Comparison of ENCODE assay signal across 8 cellular contexts in genomic region chr6:138692058-138692977, GRCh38.
DNase-seq lines count a peak whose midpoint lies in the region; ATAC-seq and TF ChIP-seq lines count a peak whose summit lies in the region.

No MANE protein-coding gene starts in this region.

- peak in 1 of 2 donors; percentile 12 for TF ChIP-seq EP300 in tibial nerve (IDR thresholded peaks at IDR 0.05)

- intact Hi-C loops in CD14-positive monocyte (cut with micrococcal nuclease) = loop anchor here (5.0 to 10.0 kb wide), 3 partner anchors 80 to 100 kb away; partner anchors contain the start of gene CCDC28A (in 1 of the 2)

- H3K9me3 Mint-ChIP-seq in CD14-positive monocyte (peaks cover 0 to 3% (median 0%) of the 10 kb centered on the region in 7 donors), nephron progenitor cell (peaks cover 5% of the 10 kb centered on the region)

- H3K27ac Mint-ChIP-seq in CD14-positive monocyte = peak overlapping the region in 1 of 7 donors; percentile 46
- no peak overlapping the region for H3K27ac Mint-ChIP-seq in nephron progenitor cell

- H3K4me1 ChIP-seq in tibial nerve = peaks cover 0 to 11% (median 0%) of the 10 kb centered on the region in 4 donors

- TF ChIP-seq CTCF in CD14-positive monocyte (IDR thresholded peaks at IDR 0.05) (peak; percentile 100), foreskin fibroblast (IDR thresholded peaks at IDR 0.05; ENCODE audit: low read depth, low read length) (peak; percentile 65), nephron progenitor cell (IDR thresholded peaks at IDR 0.05) (peak; percentile 72), tibial nerve (IDR thresholded peaks at IDR 0.05) (peak; percentile 78 to 94 (median 92))

- H3K9me3 ChIP-seq in tibial nerve = no peaks in the 10 kb centered on the region

- no peaks in the 10 kb centered on the region for H3K36me3 ChIP-seq in tibial nerve

- peaks cover 26 to 34% (median 31%) of the 10 kb centered on the region in 3 donors for H3K27me3 Mint-ChIP-seq in CD14-positive monocyte (ENCODE audit: low read depth in 3 of 3)
- peaks cover 19% of the 10 kb centered on the region for H3K27me3 Mint-ChIP-seq in nephron progenitor cell (ENCODE audit: low read depth, poor library complexity)

- peak overlapping the region; percentile 88 to 89 for H3K4me3 Mint-ChIP-seq in CD14-positive monocyte
- H3K4me3 Mint-ChIP-seq in nephron progenitor cell = peak overlapping the region; percentile 85

- 1% methylated on average over 12 to 35 of the region's 103 CpGs for WGBS in tibial nerve, 2 donors

- H3K27ac ChIP-seq in tibial nerve = peak overlapping the region; percentile 61 to 86 (median 78)

- no peaks in the 10 kb centered on the region for H3K36me3 Mint-ChIP-seq in CD14-positive monocyte
- H3K36me3 Mint-ChIP-seq in nephron progenitor cell (ENCODE audit: low read depth) = peaks cover 12% of the 10 kb centered on the region

- no peaks in the 10 kb centered on the region for H3K27me3 ChIP-seq in tibial nerve

- DNase-seq in CD14-positive monocyte (ENCODE audit: low spot score) (peak; percentile 59), GM19240 (ENCODE audit: insufficient read length, low spot score) (peak; percentile 52), OCI-M1 (lab: John Stamatoyannopoulos, UW) (peak; percentile 69), activated gamma-delta T cell (lab: John Stamatoyannopoulos, UW) (peak; percentile 21), foreskin fibroblast (peak; percentile 55 to 87), nephron progenitor cell (peak; percentile 86), tibial nerve (ENCODE audit: low spot score in 2 of 2) (peak; percentile 45 to 63)

- TF ChIP-seq POLR2A in tibial nerve (IDR thresholded peaks at IDR 0.05) = peak in 1 of 2 donors; percentile 43

- ATAC-seq in HG03354 (IDR thresholded peaks at IDR 0.05; ENCODE audit: poor library complexity, severe bottlenecking, unreplicated experiment) = peak; percentile 74

- peaks cover 12% of the 10 kb centered on the region for H3K4me1 Mint-ChIP-seq in CD14-positive monocyte
- peaks cover 14% of the 10 kb centered on the region for H3K4me1 Mint-ChIP-seq in nephron progenitor cell

- H3K4me3 ChIP-seq in foreskin fibroblast (ENCODE audit: low read depth in 1 of 2, low read length in 2 of 2) = peak overlapping the region; percentile 69 to 74
- peak overlapping the region; percentile 36 to 83 (median 76) for H3K4me3 ChIP-seq in tibial nerve

Comparison
In these comparisons a context has a peak if more than half of its experiments do, and no peak if none do; other contexts are left out.
1. Peak in every context shown above with its lines: DNase-seq, ATAC-seq, H3K4me3 ChIP-seq and H3K27ac ChIP-seq.
2. DNase-seq: peak in every context shown above with its lines; median percentile 86 in nephron progenitor cell; 71 in foreskin fibroblast; 69 in OCI-M1; 59 in CD14-positive monocyte; 54 in tibial nerve; 52 in GM19240; 21 in activated gamma-delta T cell.